ENCODE assay signal across 14 cellular contexts in the genomic region with DNA sequence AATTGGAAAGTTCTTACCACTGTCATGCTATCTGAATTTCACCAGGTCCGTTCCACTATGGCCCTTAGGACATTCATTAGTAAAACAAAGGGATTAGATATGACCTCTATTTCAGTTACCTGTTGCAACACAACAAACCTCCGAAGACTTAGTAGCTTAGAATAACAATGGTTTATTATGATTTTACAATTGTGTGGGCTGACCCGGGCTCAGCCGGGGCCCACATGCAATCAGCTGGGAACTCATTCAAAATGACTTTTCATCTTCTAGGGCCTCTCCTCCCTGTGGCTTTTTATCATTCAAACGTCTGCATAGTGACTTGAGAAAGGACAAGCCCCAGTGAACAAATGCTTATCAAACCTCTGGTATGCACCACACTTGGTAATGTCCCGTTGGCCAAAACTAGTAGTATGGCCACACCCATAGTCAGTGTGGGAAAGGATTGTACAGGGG. TPM values are rescaled to one million over a fixed set of nuclear protein-coding genes. Genes with fewer than 3 reads are reported as not detected.
DNase-seq lines count a peak whose midpoint lies in the region; ATAC-seq, FAIRE-seq and TF ChIP-seq lines count a peak whose summit lies in the region.
"Had no signal": no experiment of that assay in that cellular context is flagged by ENCODE, and none has a peak within 500 bp of the region (broad histone marks: within the 10 kb centered on the region; RNA-seq: fewer than 3 reads in every experiment).

No MANE protein-coding gene starts in this region.

- DNase-seq in AG10803 (ENCODE audit: low read depth) = peak; percentile 14
- DNase-seq in NB4 (ENCODE audit: low read depth) = peak; percentile 46
- peak; percentile 76 for DNase-seq in astrocyte (ENCODE audit: low read depth)
- no peak for DNase-seq in COLO829 (ENCODE audit: low spot score)
- no peak for DNase-seq in activated CD4-positive, alpha-beta T cell treated with anti-CD3 and anti-CD28 coated beads, Interleukin-2, amount 10 ng/mL, durations not matched to agents 24 days and 14 days
- DNase-seq in left lobe of liver (ENCODE audit: low spot score) = no peak
- DNase-seq: activated CD4-positive, alpha-beta T cell treated with anti-CD3 and anti-CD28 coated beads for 48 hours; Caco-2; central memory CD4-positive, alpha-beta T cell; MM.1S; NCI-H2171 treated with DMSO at 0.1 percent for 48 hours had no signal

- H3K27ac ChIP-seq in astrocyte (ENCODE audit: low read depth, low read length) = peak overlapping the region; percentile 63

- intact Hi-C loops in activated CD4-positive, alpha-beta T cell treated with anti-CD3 and anti-CD28 coated beads, Interleukin-2, amount 10 ng/mL, durations not matched to agents 24 days and 14 days (cut with micrococcal nuclease) = no loop called here

- TF ChIP-seq CTCF in AG10803 (conservative IDR thresholded peaks at IDR 0.05; ENCODE audit: low read length) (no peak), NB4 (IDR thresholded peaks at IDR 0.05; ENCODE audit: low read depth, low read length) (no peak), astrocyte (IDR thresholded peaks at IDR 0.05; ENCODE audit: insufficient read depth, low read depth, low read length) (no peak)

- H3K4me3 ChIP-seq in AG10803 (ENCODE audit: low read length) = no peak overlapping the region
- H3K4me3 ChIP-seq in NB4 (ENCODE audit: low read depth, low read length) = no peak overlapping the region
- H3K4me3 ChIP-seq in astrocyte (ENCODE audit: insufficient read depth, low read depth, low read length) = no peak overlapping the region
- peak overlapping the region; percentile 98 for H3K4me3 ChIP-seq in iPS-15b (ENCODE audit: low read depth, low read length)
- H3K4me3 ChIP-seq: hepatocyte had no signal

- peaks cover 26% of the 10 kb centered on the region for H3K4me1 Mint-ChIP-seq in astrocyte (ENCODE audit: low read depth, unreplicated experiment)
- peaks cover 26% of the 10 kb centered on the region for H3K4me1 Mint-ChIP-seq in activated CD4-positive, alpha-beta T cell treated with anti-CD3 and anti-CD28 coated beads, Interleukin-2, amount 10 ng/mL, durations not matched to agents 24 days and 14 days

- H3K36me3 ChIP-seq in astrocyte (ENCODE audit: insufficient read depth, low read length) (no peaks in the 10 kb centered on the region), iPS-15b (ENCODE audit: control insufficient read depth, insufficient read depth, low read length) (peaks cover 3% of the 10 kb centered on the region)

- no peak for TF ChIP-seq POLR2A in NB4 (IDR thresholded peaks at IDR 0.05; ENCODE audit: extremely low read depth, insufficient read length)

- peak overlapping the region; percentile 71 for H3K4me3 Mint-ChIP-seq in astrocyte (ENCODE audit: unreplicated experiment)
- no peak overlapping the region for H3K4me3 Mint-ChIP-seq in activated CD4-positive, alpha-beta T cell treated with anti-CD3 and anti-CD28 coated beads, Interleukin-2, amount 10 ng/mL, durations not matched to agents 24 days and 14 days

- peak overlapping the region; percentile 92 for H3K4me2 ChIP-seq in astrocyte (ENCODE audit: low read length)

- H3K4me1 ChIP-seq in astrocyte (ENCODE audit: insufficient read depth, low read length) (peaks cover 39% of the 10 kb centered on the region), iPS-15b (ENCODE audit: control insufficient read depth, insufficient read depth, low read length) (peaks cover 17% of the 10 kb centered on the region)

- no peaks in the 10 kb centered on the region for H3K9me3 Mint-ChIP-seq in astrocyte (ENCODE audit: unreplicated experiment)
- no peaks in the 10 kb centered on the region for H3K9me3 Mint-ChIP-seq in activated CD4-positive, alpha-beta T cell treated with anti-CD3 and anti-CD28 coated beads, Interleukin-2, amount 10 ng/mL, durations not matched to agents 24 days and 14 days

- no peaks in the 10 kb centered on the region for H3K27me3 Mint-ChIP-seq in astrocyte (ENCODE audit: low read depth, unreplicated experiment)
- H3K27me3 Mint-ChIP-seq in activated CD4-positive, alpha-beta T cell treated with anti-CD3 and anti-CD28 coated beads, Interleukin-2, amount 10 ng/mL, durations not matched to agents 24 days and 14 days = no peaks in the 10 kb centered on the region

- no peak overlapping the region for H3K27ac Mint-ChIP-seq in astrocyte (ENCODE audit: unreplicated experiment)
- no peak overlapping the region for H3K27ac Mint-ChIP-seq in activated CD4-positive, alpha-beta T cell treated with anti-CD3 and anti-CD28 coated beads, Interleukin-2, amount 10 ng/mL, durations not matched to agents 24 days and 14 days

- H3K27me3 ChIP-seq in astrocyte (ENCODE audit: insufficient read depth, low read length) (no peaks in the 10 kb centered on the region), iPS-15b (ENCODE audit: control insufficient read depth, insufficient read depth, low read length) (no peaks in the 10 kb centered on the region)
- H3K27me3 ChIP-seq: hepatocyte had no signal

- H4K20me1 ChIP-seq in astrocyte (ENCODE audit: insufficient read depth, low read length) = peaks cover 29% of the 10 kb centered on the region

- H3K9ac ChIP-seq in astrocyte (ENCODE audit: low read length) = peak overlapping the region; percentile 19
- no peak overlapping the region for H3K9ac ChIP-seq in iPS-15b (ENCODE audit: low read depth, low read length)

- H3K36me3 Mint-ChIP-seq in astrocyte (ENCODE audit: low read depth, unreplicated experiment) = no peaks in the 10 kb centered on the region
- peaks cover 16% of the 10 kb centered on the region for H3K36me3 Mint-ChIP-seq in activated CD4-positive, alpha-beta T cell treated with anti-CD3 and anti-CD28 coated beads, Interleukin-2, amount 10 ng/mL, durations not matched to agents 24 days and 14 days (ENCODE audit: low read depth)

- no peak for FAIRE-seq in astrocyte (lab: Jason Lieb, UNC)

- ATAC-seq in GM21529 (IDR thresholded peaks at IDR 0.05; ENCODE audit: unreplicated experiment) = no peak
- ATAC-seq in left lobe of liver = no peak

- H2AFZ ChIP-seq in astrocyte (ENCODE audit: low read depth, low read length) = no peak overlapping the region
- H2AFZ ChIP-seq: hepatocyte had no signal

- H3K9me3 ChIP-seq in astrocyte (ENCODE audit: insufficient read depth, low read depth, low read length) = no peaks in the 10 kb centered on the region
- no peaks in the 10 kb centered on the region for H3K9me3 ChIP-seq in iPS-15b (ENCODE audit: control insufficient read depth, insufficient read depth, low read length)
- H3K9me3 ChIP-seq: Caco-2 had no signal

- peaks cover 28% of the 10 kb centered on the region for H3K79me2 ChIP-seq in astrocyte (ENCODE audit: insufficient read depth, low read length)

RNA-seq across cellular contexts. Expression of a gene that starts 2.3 kb away (rescaled TPM):
- total RNA-seq in astrocyte = 64.7 and 65.9 TPM in 2 replicates
- total RNA-seq in activated CD4-positive, alpha-beta T cell treated with anti-CD3 and anti-CD28 coated beads, Interleukin-2, amount 10 ng/mL, durations not matched to agents 24 days and 14 days = 53.3 and 54.4 TPM in 2 replicates
- total RNA-seq in left lobe of liver = 21.9 TPM

Comparison
In these comparisons a context has a peak if more than half of its experiments do, and no peak if none do; other contexts are left out.
1. DNase-seq: peak in AG10803 (single experiment), NB4 (single experiment) and astrocyte (single experiment); none in COLO829 (single experiment), activated CD4-positive, alpha-beta T cell treated with anti-CD3 and anti-CD28 coated beads, Interleukin-2, amount 10 ng/mL, durations not matched to agents 24 days and 14 days (single experiment) and left lobe of liver (single experiment).